Comparison of ENCODE assay signal across 24 cellular contexts in genomic region chr6:45652393-45652792, GRCh38.
"Had no signal": no experiment of that assay in that cellular context is flagged by ENCODE, and none has a peak within 500 bp of the region (broad histone marks: within the 10 kb centered on the region; RNA-seq: fewer than 3 reads in every experiment).

No MANE protein-coding gene starts in this region.

- ATAC-seq: effector memory CD8-positive, alpha-beta T cell; gastroesophageal sphincter; left colon; left ventricle myocardium superior; stimulated activated naive CD8-positive, alpha-beta T cell treated with anti-CD3 and anti-CD28 coated beads, Interleukin-15, Interleukin-2, amounts not matched to agents 100 U/mL and 50 U/mL, for 24 hours; upper lobe of right lung had no signal

- H3K27ac Mint-ChIP-seq: dendritic cell treated with granulocyte-macrophage colony-stimulating factor and Interleukin-4, amounts not matched to agents 40 ng/mL and 50 ng/mL, for 4 days; effector memory CD8-positive, alpha-beta T cell; immature natural killer cell; naive B cell; nephron progenitor cell had no signal

- H3K27ac ChIP-seq: epithelial cell of prostate, esophagus muscularis mucosa, gastroesophageal sphincter, neutrophil, right atrium auricular region, sigmoid colon, testis, tibial nerve, upper lobe of right lung had no signal

- H3K27me3 ChIP-seq: neutrophil, right atrium auricular region, sigmoid colon, testis, tibial nerve, upper lobe of right lung had no signal

- H3K9me3 Mint-ChIP-seq: central memory CD8-positive, alpha-beta T cell; effector memory CD8-positive, alpha-beta T cell had no signal

- H3K4me1 ChIP-seq: esophagus muscularis mucosa, gastroesophageal sphincter, right atrium auricular region, testis, tibial nerve, upper lobe of right lung had no signal

- DNase-seq: effector memory CD8-positive, alpha-beta T cell; foreskin fibroblast; immature natural killer cell; kidney; left colon; left ventricle myocardium superior; mesendoderm; naive B cell; nephron progenitor cell; sigmoid colon; stimulated activated CD4-positive, alpha-beta T cell treated with anti-CD3 and anti-CD28 coated beads, Interleukin-2, amount 100 ng/mL, for 48 hours; stimulated activated naive CD8-positive, alpha-beta T cell treated with anti-CD3 and anti-CD28 coated beads, Interleukin-15, Interleukin-2, amounts not matched to agents 100 U/mL and 50 U/mL, for 24 hours; testis; upper lobe of right lung had no signal

- H3K4me3 Mint-ChIP-seq: central memory CD8-positive, alpha-beta T cell; dendritic cell treated with granulocyte-macrophage colony-stimulating factor and Interleukin-4, amounts not matched to agents 40 ng/mL and 50 ng/mL, for 4 days; effector memory CD8-positive, alpha-beta T cell; immature natural killer cell; naive B cell; nephron progenitor cell had no signal

- H3K27me3 Mint-ChIP-seq: central memory CD8-positive, alpha-beta T cell; effector memory CD8-positive, alpha-beta T cell had no signal

- H3K4me3 ChIP-seq: esophagus muscularis mucosa, gastroesophageal sphincter, lung, right atrium auricular region, sigmoid colon, smooth muscle cell, testis, tibial nerve, upper lobe of right lung had no signal

- H3K4me2 ChIP-seq: smooth muscle cell had no signal

- H3K9me3 ChIP-seq: gastroesophageal sphincter, neutrophil, right atrium auricular region, sigmoid colon, testis, tibial nerve, upper lobe of right lung had no signal

- H3K4me1 Mint-ChIP-seq: central memory CD8-positive, alpha-beta T cell; immature natural killer cell had no signal

- H3K36me3 ChIP-seq: esophagus muscularis mucosa, gastroesophageal sphincter, neutrophil, right atrium auricular region, sigmoid colon, tibial nerve, upper lobe of right lung had no signal
